Comparison of ENCODE assay signal across 1 cellular context in the genomic region with DNA sequence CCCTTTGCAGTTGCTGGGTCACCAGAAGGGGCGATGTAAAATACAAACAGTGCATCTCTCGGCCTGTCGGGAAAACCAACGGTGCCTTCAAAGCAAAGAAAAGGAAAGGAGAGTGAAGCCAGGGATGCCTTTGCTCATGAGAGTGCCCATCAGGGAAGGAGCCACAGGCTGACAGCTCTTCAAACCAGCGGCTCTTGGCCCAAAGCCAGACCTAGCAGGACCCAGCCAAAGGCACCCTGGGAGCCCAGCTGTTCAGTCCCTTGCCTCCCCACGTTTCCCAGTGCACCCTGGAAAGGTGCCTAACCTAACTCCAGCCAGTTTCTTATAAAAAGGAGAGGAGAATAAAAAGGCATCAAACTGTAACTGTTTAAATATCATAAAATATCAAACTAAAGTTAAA.
TF ChIP-seq lines count a peak whose summit lies in the region.

No MANE protein-coding gene starts in this region.

TF ChIP-seq in SK-N-SH treated with all-trans-retinoic acid at 6 μM for 48 hours, 23 proteins besides CTCF, POLR2A, EP300 and RAD21:
- TF ChIP-seq, protein P1, sequence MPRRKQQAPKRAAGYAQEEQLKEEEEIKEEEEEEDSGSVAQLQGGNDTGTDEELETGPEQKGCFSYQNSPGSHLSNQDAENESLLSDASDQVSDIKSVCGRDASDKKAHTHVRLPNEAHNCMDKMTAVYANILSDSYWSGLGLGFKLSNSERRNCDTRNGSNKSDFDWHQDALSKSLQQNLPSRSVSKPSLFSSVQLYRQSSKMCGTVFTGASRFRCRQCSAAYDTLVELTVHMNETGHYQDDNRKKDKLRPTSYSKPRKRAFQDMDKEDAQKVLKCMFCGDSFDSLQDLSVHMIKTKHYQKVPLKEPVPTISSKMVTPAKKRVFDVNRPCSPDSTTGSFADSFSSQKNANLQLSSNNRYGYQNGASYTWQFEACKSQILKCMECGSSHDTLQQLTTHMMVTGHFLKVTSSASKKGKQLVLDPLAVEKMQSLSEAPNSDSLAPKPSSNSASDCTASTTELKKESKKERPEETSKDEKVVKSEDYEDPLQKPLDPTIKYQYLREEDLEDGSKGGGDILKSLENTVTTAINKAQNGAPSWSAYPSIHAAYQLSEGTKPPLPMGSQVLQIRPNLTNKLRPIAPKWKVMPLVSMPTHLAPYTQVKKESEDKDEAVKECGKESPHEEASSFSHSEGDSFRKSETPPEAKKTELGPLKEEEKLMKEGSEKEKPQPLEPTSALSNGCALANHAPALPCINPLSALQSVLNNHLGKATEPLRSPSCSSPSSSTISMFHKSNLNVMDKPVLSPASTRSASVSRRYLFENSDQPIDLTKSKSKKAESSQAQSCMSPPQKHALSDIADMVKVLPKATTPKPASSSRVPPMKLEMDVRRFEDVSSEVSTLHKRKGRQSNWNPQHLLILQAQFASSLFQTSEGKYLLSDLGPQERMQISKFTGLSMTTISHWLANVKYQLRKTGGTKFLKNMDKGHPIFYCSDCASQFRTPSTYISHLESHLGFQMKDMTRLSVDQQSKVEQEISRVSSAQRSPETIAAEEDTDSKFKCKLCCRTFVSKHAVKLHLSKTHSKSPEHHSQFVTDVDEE (CRISPR knock-in tag; IDR thresholded peaks at IDR 0.05): no peak
- TF ChIP-seq ZFP30 (CRISPR knock-in tag; IDR thresholded peaks at IDR 0.05): no peak
- TF ChIP-seq TCF4 (CRISPR knock-in tag; IDR thresholded peaks at IDR 0.05; ENCODE audit: borderline replicate concordance): no peak
- TF ChIP-seq TOX (CRISPR knock-in tag; IDR thresholded peaks at IDR 0.05; ENCODE audit: borderline replicate concordance): no peak
- TF ChIP-seq, protein P2, sequence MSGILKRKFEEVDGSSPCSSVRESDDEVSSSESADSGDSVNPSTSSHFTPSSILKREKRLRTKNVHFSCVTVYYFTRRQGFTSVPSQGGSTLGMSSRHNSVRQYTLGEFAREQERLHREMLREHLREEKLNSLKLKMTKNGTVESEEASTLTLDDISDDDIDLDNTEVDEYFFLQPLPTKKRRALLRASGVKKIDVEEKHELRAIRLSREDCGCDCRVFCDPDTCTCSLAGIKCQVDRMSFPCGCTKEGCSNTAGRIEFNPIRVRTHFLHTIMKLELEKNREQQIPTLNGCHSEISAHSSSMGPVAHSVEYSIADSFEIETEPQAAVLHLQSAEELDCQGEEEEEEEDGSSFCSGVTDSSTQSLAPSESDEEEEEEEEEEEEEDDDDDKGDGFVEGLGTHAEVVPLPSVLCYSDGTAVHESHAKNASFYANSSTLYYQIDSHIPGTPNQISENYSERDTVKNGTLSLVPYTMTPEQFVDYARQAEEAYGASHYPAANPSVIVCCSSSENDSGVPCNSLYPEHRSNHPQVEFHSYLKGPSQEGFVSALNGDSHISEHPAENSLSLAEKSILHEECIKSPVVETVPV (CRISPR knock-in tag; IDR thresholded peaks at IDR 0.05): no peak
- TF ChIP-seq, protein P3, sequence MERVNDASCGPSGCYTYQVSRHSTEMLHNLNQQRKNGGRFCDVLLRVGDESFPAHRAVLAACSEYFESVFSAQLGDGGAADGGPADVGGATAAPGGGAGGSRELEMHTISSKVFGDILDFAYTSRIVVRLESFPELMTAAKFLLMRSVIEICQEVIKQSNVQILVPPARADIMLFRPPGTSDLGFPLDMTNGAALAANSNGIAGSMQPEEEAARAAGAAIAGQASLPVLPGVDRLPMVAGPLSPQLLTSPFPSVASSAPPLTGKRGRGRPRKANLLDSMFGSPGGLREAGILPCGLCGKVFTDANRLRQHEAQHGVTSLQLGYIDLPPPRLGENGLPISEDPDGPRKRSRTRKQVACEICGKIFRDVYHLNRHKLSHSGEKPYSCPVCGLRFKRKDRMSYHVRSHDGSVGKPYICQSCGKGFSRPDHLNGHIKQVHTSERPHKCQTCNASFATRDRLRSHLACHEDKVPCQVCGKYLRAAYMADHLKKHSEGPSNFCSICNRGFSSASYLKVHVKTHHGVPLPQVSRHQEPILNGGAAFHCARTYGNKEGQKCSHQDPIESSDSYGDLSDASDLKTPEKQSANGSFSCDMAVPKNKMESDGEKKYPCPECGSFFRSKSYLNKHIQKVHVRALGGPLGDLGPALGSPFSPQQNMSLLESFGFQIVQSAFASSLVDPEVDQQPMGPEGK (CRISPR knock-in tag; IDR thresholded peaks at IDR 0.05; ENCODE audit: borderline replicate concordance): no peak
- TF ChIP-seq ZC3H10 (CRISPR knock-in tag; IDR thresholded peaks at IDR 0.05): no peak
- TF ChIP-seq ZNF565 (CRISPR knock-in tag; conservative IDR thresholded peaks at IDR 0.05; ENCODE audit: low read depth): no peak
- no peak for TF ChIP-seq ZNF8 (CRISPR knock-in tag; IDR thresholded peaks at IDR 0.05)
- no peak for TF ChIP-seq ARNTL (CRISPR knock-in tag; IDR thresholded peaks at IDR 0.05; ENCODE audit: borderline replicate concordance, low read depth)
- TF ChIP-seq, protein P4, sequence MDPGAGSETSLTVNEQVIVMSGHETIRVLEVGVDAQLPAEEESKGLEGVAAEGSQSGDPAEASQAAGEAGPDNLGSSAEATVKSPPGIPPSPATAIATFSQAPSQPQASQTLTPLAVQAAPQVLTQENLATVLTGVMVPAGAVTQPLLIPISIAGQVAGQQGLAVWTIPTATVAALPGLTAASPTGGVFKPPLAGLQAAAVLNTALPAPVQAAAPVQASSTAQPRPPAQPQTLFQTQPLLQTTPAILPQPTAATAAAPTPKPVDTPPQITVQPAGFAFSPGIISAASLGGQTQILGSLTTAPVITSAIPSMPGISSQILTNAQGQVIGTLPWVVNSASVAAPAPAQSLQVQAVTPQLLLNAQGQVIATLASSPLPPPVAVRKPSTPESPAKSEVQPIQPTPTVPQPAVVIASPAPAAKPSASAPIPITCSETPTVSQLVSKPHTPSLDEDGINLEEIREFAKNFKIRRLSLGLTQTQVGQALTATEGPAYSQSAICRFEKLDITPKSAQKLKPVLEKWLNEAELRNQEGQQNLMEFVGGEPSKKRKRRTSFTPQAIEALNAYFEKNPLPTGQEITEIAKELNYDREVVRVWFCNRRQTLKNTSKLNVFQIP (CRISPR knock-in tag; IDR thresholded peaks at IDR 0.05; ENCODE audit: borderline replicate concordance, low read depth): no peak
- TF ChIP-seq SNAI2 (CRISPR knock-in tag; IDR thresholded peaks at IDR 0.05): no peak
- no peak for TF ChIP-seq RARB (CRISPR knock-in tag; IDR thresholded peaks at IDR 0.05)
- TF ChIP-seq ISL1 (CRISPR knock-in tag; IDR thresholded peaks at IDR 0.05): no peak
- TF ChIP-seq PPARA (CRISPR knock-in tag; IDR thresholded peaks at IDR 0.05; ENCODE audit: borderline replicate concordance): no peak
- TF ChIP-seq BACH2 (CRISPR knock-in tag; IDR thresholded peaks at IDR 0.05; ENCODE audit: borderline replicate concordance): no peak
- TF ChIP-seq ZNF70 (CRISPR knock-in tag; IDR thresholded peaks at IDR 0.05): no peak
- no peak for TF ChIP-seq CSDC2 (CRISPR knock-in tag; IDR thresholded peaks at IDR 0.05)
- TF ChIP-seq GLIS3 (CRISPR knock-in tag; IDR thresholded peaks at IDR 0.05): no peak
- TF ChIP-seq, protein P5, sequence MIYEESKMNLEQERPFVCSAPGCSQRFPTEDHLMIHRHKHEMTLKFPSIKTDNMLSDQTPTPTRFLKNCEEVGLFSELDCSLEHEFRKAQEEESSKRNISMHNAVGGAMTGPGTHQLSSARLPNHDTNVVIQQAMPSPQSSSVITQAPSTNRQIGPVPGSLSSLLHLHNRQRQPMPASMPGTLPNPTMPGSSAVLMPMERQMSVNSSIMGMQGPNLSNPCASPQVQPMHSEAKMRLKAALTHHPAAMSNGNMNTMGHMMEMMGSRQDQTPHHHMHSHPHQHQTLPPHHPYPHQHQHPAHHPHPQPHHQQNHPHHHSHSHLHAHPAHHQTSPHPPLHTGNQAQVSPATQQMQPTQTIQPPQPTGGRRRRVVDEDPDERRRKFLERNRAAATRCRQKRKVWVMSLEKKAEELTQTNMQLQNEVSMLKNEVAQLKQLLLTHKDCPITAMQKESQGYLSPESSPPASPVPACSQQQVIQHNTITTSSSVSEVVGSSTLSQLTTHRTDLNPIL (CRISPR knock-in tag; IDR thresholded peaks at IDR 0.05; ENCODE audit: low read depth): no peak
